In the genomic region with DNA sequence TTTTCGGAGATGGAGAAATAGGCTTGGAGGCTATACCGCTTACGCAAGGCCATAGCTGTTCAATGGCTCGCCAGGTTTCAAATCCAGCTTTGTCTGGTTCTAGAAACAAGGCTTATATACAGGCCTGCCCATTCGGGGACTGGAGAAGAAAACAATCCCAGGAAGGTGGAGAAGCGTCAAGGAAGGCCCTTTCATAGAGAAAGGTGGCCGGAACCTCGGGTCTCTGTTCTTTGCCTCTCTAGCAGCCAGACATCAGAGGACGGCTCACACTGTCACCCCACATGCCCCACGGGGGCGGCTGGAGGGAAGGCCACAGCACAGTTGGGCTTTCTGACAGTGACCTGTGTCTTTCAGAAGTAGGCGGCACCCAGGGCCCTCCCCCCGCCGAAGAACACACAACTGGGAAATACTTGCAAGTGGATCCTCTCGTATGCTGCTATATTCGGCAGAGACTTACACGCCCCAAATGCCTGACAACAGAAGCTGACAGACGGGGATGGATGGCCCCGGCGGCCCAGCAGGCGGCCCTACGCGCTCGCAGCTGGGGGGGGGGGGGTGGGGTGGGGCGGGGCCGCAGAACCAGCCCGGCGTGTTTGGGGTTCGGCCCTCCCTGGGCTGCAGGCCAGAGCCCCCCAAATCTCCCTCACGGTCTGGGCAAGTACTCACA, we compare ENCODE assay signal across 1 cellular context.
TF ChIP-seq lines count a peak whose summit lies in the region.

No MANE protein-coding gene starts in this region.

TF ChIP-seq in HepG2, 621 proteins besides CTCF, POLR2A, EP300 and RAD21 (continues in another document):
- TF ChIP-seq FOXK1 (CRISPR knock-in tag; IDR thresholded peaks at IDR 0.05; ENCODE audit: borderline replicate concordance, low read depth) (no peak), ZSCAN25 (CRISPR knock-in tag; IDR thresholded peaks at IDR 0.05) (no peak), TGIF2 (CRISPR knock-in tag; IDR thresholded peaks at IDR 0.05) (no peak), RCOR2 (CRISPR knock-in tag; IDR thresholded peaks at IDR 0.05) (no peak), ZSCAN29 (CRISPR knock-in tag; conservative IDR thresholded peaks at IDR 0.05) (no peak), SPEN (CRISPR knock-in tag; IDR thresholded peaks at IDR 0.05; ENCODE audit: low read depth) (no peak), MAF1 (CRISPR knock-in tag; IDR thresholded peaks at IDR 0.05; ENCODE audit: borderline replicate concordance) (no peak), REL (CRISPR knock-in tag; conservative IDR thresholded peaks at IDR 0.05) (no peak), CENPX (CRISPR knock-in tag; IDR thresholded peaks at IDR 0.05) (no peak), MTA1 (CRISPR knock-in tag; IDR thresholded peaks at IDR 0.05; ENCODE audit: borderline replicate concordance) (no peak), ZNF224 (CRISPR knock-in tag; IDR thresholded peaks at IDR 0.05) (no peak), HMG20A (CRISPR knock-in tag; IDR thresholded peaks at IDR 0.05; ENCODE audit: borderline replicate concordance) (no peak), PCBP1 (IDR thresholded peaks at IDR 0.05; ENCODE audit: borderline replicate concordance, low read depth, low read length) (peak; percentile 96), TBL1XR1 (IDR thresholded peaks at IDR 0.05; ENCODE audit: borderline replicate concordance, low read length, partially characterized antibody) (no peak), MXI1 (IDR thresholded peaks at IDR 0.05; ENCODE audit: borderline replicate concordance, low read depth, low read length) (no peak), ZNF383 (CRISPR knock-in tag; IDR thresholded peaks at IDR 0.05; ENCODE audit: borderline replicate concordance) (no peak), PHF21A (CRISPR knock-in tag; IDR thresholded peaks at IDR 0.05) (no peak), ZNF672 (CRISPR knock-in tag; IDR thresholded peaks at IDR 0.05) (no peak), ARNTL (CRISPR knock-in tag; IDR thresholded peaks at IDR 0.05) (no peak), ZNF17 (CRISPR knock-in tag; IDR thresholded peaks at IDR 0.05) (no peak), ARHGAP35 (CRISPR knock-in tag; IDR thresholded peaks at IDR 0.05; ENCODE audit: borderline replicate concordance) (no peak), SP5 (CRISPR knock-in tag; IDR thresholded peaks at IDR 0.05; ENCODE audit: borderline replicate concordance, low read depth) (0 out of 2 replicates have a peak, but pooled peaks have one; percentile 14), SUZ12 (IDR thresholded peaks at IDR 0.05; ENCODE audit: low read depth, low read length) (no peak)
- TF ChIP-seq, protein P1, sequence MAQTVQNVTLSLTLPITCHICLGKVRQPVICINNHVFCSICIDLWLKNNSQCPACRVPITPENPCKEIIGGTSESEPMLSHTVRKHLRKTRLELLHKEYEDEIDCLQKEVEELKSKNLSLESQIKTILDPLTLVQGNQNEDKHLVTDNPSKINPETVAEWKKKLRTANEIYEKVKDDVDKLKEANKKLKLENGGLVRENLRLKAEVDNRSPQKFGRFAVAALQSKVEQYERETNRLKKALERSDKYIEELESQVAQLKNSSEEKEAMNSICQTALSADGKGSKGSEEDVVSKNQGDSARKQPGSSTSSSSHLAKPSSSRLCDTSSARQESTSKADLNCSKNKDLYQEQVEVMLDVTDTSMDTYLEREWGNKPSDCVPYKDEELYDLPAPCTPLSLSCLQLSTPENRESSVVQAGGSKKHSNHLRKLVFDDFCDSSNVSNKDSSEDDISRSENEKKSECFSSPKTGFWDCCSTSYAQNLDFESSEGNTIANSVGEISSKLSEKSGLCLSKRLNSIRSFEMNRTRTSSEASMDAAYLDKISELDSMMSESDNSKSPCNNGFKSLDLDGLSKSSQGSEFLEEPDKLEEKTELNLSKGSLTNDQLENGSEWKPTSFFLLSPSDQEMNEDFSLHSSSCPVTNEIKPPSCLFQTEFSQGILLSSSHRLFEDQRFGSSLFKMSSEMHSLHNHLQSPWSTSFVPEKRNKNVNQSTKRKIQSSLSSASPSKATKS (CRISPR knock-in tag; IDR thresholded peaks at IDR 0.05): no peak
- TF ChIP-seq, protein P2, sequence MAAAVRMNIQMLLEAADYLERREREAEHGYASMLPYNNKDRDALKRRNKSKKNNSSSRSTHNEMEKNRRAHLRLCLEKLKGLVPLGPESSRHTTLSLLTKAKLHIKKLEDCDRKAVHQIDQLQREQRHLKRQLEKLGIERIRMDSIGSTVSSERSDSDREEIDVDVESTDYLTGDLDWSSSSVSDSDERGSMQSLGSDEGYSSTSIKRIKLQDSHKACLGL (CRISPR knock-in tag; IDR thresholded peaks at IDR 0.05): no peak
- TF ChIP-seq, protein P3, sequence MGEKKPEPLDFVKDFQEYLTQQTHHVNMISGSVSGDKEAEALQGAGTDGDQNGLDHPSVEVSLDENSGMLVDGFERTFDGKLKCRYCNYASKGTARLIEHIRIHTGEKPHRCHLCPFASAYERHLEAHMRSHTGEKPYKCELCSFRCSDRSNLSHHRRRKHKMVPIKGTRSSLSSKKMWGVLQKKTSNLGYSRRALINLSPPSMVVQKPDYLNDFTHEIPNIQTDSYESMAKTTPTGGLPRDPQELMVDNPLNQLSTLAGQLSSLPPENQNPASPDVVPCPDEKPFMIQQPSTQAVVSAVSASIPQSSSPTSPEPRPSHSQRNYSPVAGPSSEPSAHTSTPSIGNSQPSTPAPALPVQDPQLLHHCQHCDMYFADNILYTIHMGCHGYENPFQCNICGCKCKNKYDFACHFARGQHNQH (CRISPR knock-in tag; IDR thresholded peaks at IDR 0.05): no peak
- TF ChIP-seq, protein P4, sequence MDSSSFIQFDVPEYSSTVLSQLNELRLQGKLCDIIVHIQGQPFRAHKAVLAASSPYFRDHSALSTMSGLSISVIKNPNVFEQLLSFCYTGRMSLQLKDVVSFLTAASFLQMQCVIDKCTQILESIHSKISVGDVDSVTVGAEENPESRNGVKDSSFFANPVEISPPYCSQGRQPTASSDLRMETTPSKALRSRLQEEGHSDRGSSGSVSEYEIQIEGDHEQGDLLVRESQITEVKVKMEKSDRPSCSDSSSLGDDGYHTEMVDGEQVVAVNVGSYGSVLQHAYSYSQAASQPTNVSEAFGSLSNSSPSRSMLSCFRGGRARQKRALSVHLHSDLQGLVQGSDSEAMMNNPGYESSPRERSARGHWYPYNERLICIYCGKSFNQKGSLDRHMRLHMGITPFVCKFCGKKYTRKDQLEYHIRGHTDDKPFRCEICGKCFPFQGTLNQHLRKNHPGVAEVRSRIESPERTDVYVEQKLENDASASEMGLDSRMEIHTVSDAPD (CRISPR knock-in tag; IDR thresholded peaks at IDR 0.05): no peak
- TF ChIP-seq, protein P5, sequence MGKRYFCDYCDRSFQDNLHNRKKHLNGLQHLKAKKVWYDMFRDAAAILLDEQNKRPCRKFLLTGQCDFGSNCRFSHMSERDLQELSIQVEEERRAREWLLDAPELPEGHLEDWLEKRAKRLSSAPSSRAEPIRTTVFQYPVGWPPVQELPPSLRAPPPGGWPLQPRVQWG (CRISPR knock-in tag; IDR thresholded peaks at IDR 0.05; ENCODE audit: borderline replicate concordance, low read depth): no peak
- TF ChIP-seq, protein P6, sequence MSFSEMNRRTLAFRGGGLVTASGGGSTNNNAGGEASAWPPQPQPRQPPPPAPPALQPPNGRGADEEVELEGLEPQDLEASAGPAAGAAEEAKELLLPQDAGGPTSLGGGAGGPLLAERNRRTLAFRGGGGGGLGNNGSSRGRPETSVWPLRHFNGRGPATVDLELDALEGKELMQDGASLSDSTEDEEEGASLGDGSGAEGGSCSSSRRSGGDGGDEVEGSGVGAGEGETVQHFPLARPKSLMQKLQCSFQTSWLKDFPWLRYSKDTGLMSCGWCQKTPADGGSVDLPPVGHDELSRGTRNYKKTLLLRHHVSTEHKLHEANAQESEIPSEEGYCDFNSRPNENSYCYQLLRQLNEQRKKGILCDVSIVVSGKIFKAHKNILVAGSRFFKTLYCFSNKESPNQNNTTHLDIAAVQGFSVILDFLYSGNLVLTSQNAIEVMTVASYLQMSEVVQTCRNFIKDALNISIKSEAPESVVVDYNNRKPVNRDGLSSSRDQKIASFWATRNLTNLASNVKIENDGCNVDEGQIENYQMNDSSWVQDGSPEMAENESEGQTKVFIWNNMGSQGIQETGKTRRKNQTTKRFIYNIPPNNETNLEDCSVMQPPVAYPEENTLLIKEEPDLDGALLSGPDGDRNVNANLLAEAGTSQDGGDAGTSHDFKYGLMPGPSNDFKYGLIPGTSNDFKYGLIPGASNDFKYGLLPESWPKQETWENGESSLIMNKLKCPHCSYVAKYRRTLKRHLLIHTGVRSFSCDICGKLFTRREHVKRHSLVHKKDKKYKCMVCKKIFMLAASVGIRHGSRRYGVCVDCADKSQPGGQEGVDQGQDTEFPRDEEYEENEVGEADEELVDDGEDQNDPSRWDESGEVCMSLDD (CRISPR knock-in tag; IDR thresholded peaks at IDR 0.05; ENCODE audit: borderline replicate concordance): no peak
- TF ChIP-seq, protein P7, sequence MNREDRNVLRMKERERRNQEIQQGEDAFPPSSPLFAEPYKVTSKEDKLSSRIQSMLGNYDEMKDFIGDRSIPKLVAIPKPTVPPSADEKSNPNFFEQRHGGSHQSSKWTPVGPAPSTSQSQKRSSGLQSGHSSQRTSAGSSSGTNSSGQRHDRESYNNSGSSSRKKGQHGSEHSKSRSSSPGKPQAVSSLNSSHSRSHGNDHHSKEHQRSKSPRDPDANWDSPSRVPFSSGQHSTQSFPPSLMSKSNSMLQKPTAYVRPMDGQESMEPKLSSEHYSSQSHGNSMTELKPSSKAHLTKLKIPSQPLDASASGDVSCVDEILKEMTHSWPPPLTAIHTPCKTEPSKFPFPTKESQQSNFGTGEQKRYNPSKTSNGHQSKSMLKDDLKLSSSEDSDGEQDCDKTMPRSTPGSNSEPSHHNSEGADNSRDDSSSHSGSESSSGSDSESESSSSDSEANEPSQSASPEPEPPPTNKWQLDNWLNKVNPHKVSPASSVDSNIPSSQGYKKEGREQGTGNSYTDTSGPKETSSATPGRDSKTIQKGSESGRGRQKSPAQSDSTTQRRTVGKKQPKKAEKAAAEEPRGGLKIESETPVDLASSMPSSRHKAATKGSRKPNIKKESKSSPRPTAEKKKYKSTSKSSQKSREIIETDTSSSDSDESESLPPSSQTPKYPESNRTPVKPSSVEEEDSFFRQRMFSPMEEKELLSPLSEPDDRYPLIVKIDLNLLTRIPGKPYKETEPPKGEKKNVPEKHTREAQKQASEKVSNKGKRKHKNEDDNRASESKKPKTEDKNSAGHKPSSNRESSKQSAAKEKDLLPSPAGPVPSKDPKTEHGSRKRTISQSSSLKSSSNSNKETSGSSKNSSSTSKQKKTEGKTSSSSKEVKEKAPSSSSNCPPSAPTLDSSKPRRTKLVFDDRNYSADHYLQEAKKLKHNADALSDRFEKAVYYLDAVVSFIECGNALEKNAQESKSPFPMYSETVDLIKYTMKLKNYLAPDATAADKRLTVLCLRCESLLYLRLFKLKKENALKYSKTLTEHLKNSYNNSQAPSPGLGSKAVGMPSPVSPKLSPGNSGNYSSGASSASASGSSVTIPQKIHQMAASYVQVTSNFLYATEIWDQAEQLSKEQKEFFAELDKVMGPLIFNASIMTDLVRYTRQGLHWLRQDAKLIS (CRISPR knock-in tag; IDR thresholded peaks at IDR 0.05): no peak
- TF ChIP-seq, protein P8, sequence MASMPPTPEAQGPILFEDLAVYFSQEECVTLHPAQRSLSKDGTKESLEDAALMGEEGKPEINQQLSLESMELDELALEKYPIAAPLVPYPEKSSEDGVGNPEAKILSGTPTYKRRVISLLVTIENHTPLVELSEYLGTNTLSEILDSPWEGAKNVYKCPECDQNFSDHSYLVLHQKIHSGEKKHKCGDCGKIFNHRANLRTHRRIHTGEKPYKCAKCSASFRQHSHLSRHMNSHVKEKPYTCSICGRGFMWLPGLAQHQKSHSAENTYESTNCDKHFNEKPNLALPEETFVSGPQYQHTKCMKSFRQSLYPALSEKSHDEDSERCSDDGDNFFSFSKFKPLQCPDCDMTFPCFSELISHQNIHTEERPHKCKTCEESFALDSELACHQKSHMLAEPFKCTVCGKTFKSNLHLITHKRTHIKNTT (CRISPR knock-in tag; IDR thresholded peaks at IDR 0.05): no peak
- TF ChIP-seq, protein P9, sequence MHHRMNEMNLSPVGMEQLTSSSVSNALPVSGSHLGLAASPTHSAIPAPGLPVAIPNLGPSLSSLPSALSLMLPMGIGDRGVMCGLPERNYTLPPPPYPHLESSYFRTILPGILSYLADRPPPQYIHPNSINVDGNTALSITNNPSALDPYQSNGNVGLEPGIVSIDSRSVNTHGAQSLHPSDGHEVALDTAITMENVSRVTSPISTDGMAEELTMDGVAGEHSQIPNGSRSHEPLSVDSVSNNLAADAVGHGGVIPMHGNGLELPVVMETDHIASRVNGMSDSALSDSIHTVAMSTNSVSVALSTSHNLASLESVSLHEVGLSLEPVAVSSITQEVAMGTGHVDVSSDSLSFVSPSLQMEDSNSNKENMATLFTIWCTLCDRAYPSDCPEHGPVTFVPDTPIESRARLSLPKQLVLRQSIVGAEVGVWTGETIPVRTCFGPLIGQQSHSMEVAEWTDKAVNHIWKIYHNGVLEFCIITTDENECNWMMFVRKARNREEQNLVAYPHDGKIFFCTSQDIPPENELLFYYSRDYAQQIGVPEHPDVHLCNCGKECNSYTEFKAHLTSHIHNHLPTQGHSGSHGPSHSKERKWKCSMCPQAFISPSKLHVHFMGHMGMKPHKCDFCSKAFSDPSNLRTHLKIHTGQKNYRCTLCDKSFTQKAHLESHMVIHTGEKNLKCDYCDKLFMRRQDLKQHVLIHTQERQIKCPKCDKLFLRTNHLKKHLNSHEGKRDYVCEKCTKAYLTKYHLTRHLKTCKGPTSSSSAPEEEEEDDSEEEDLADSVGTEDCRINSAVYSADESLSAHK (CRISPR knock-in tag; IDR thresholded peaks at IDR 0.05; ENCODE audit: borderline replicate concordance): no peak
- TF ChIP-seq, protein P10, sequence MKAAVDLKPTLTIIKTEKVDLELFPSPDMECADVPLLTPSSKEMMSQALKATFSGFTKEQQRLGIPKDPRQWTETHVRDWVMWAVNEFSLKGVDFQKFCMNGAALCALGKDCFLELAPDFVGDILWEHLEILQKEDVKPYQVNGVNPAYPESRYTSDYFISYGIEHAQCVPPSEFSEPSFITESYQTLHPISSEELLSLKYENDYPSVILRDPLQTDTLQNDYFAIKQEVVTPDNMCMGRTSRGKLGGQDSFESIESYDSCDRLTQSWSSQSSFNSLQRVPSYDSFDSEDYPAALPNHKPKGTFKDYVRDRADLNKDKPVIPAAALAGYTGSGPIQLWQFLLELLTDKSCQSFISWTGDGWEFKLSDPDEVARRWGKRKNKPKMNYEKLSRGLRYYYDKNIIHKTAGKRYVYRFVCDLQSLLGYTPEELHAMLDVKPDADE (CRISPR knock-in tag; IDR thresholded peaks at IDR 0.05): no peak
- TF ChIP-seq, protein P11, sequence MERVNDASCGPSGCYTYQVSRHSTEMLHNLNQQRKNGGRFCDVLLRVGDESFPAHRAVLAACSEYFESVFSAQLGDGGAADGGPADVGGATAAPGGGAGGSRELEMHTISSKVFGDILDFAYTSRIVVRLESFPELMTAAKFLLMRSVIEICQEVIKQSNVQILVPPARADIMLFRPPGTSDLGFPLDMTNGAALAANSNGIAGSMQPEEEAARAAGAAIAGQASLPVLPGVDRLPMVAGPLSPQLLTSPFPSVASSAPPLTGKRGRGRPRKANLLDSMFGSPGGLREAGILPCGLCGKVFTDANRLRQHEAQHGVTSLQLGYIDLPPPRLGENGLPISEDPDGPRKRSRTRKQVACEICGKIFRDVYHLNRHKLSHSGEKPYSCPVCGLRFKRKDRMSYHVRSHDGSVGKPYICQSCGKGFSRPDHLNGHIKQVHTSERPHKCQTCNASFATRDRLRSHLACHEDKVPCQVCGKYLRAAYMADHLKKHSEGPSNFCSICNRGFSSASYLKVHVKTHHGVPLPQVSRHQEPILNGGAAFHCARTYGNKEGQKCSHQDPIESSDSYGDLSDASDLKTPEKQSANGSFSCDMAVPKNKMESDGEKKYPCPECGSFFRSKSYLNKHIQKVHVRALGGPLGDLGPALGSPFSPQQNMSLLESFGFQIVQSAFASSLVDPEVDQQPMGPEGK (CRISPR knock-in tag; IDR thresholded peaks at IDR 0.05): peak; percentile 81
